8 cellular contexts compared by ENCODE assay signal in genomic region chr12:62933220-62933870, GRCh38. TPM values are rescaled to one million over a fixed set of nuclear protein-coding genes. Genes with fewer than 3 reads are reported as not detected.
DNase-seq lines count a peak whose midpoint lies in the region; FAIRE-seq and TF ChIP-seq lines count a peak whose summit lies in the region.

No MANE protein-coding gene starts in this region.

- H2AFZ ChIP-seq in PC-9, result peak overlapping the region; percentile 94

- DNase-seq in stimulated activated CD4-positive, alpha-beta T cell treated with anti-CD3 and anti-CD28 coated beads, Interleukin-15, amount 100 ng/mL, for 24 hours, result peak; percentile 3
- no peak for DNase-seq in stimulated activated CD4-positive, alpha-beta T cell treated with anti-CD3 and anti-CD28 coated beads, Interleukin-2, amount 100 ng/mL, for 48 hours
- DNase-seq in PC-9 (no peak), epithelial cell of esophagus (ENCODE audit: low read depth) (no peak), mucosa of gallbladder (ENCODE audit: low spot score) (peak; percentile 53), urothelium cell line (ENCODE audit: low spot score) (peak; percentile 10), UCSD-AML1 (lab: John Stamatoyannopoulos, UW; ENCODE audit: unreplicated experiment) (no peak), H4 (ENCODE audit: low spot score) (no peak)

- H3K4me3 ChIP-seq in PC-9 (peak overlapping the region; percentile 91), epithelial cell of esophagus (ENCODE audit: low read length) (peak overlapping the region; percentile 49)

- CTCF ChIA-PET in PC-9 (lab: Charles Lee), result interaction anchor here (1.5 kb wide), 1 partner anchor 120 kb away, joined by 4 read pairs; no protein-coding TSS in a partner anchor

- H3K4me1 ChIP-seq in PC-9 (replicated peaks; ENCODE audit: insufficient read depth), result peaks cover 52% of the 10 kb centered on the region

- intact Hi-C loops in PC-9 (cut with micrococcal nuclease; ENCODE audit: unreplicated experiment), result loop anchor here (10.0 kb wide), 1 partner anchor 329 kb away; no protein-coding TSS in a partner anchor

- H3K4me2 ChIP-seq in PC-9, result peak overlapping the region; percentile 94

- TSS peak; percentile 42 for BruUV-seq in PC-9 (replicated peaks; lab: Mats Ljungman, UMichigan)

- no peak for FAIRE-seq in urothelium cell line (lab: Jason Lieb, UNC)

- H3K9me3 ChIP-seq in PC-9 (ENCODE audit: insufficient read depth, low read depth), result no peaks in the 10 kb centered on the region

- peak overlapping the region; percentile 32; the same call in 1 of the 2 replicates for H3K27ac ChIP-seq in PC-9

- no peaks in the 10 kb centered on the region for H3K9me2 ChIP-seq in PC-9 (ENCODE audit: insufficient read depth)

- no peaks in the 10 kb centered on the region for H3K36me3 ChIP-seq in PC-9 (ENCODE audit: low read depth)

- peaks cover 48% of the 10 kb centered on the region for H3K79me2 ChIP-seq in PC-9 (ENCODE audit: low read depth)

- H4K20me1 ChIP-seq in PC-9 (ENCODE audit: insufficient read depth), result no peaks in the 10 kb centered on the region

- no peak for TF ChIP-seq CTCF in PC-9 (conservative IDR thresholded peaks at IDR 0.05)
- TF ChIP-seq CTCF in epithelial cell of esophagus (IDR thresholded peaks at IDR 0.05; ENCODE audit: insufficient read depth, low read depth, low read length, missing control alignments), result no peak

- POLR2A ChIA-PET in PC-9 (lab: Charles Lee; ENCODE audit: unreplicated experiment), result interaction anchor here (0.6 kb wide), 1 partner anchor 39 kb away, joined by 4 read pairs; no protein-coding TSS in a partner anchor

- no peaks in the 10 kb centered on the region for H3K27me3 ChIP-seq in PC-9 (ENCODE audit: insufficient read depth, low read depth)

- H3F3A ChIP-seq in PC-9 (ENCODE audit: insufficient read depth, low read depth), result peaks cover 22% of the 10 kb centered on the region

RNA-seq across cellular contexts. Expression of gene PPM1H, which starts 1.6 kb away (rescaled TPM):
- 11.4 and 13.5 TPM in 2 replicates for total RNA-seq in PC-9 (2021)
- 73.4 TPM for total RNA-seq in mucosa of gallbladder
- total RNA-seq in H4 (2014; rRNA removed; shearing (Covaris generic)), result 2.9 and 3.7 TPM in 2 replicates

Comparison
In these comparisons a context has a peak if more than half of its experiments do, and no peak if none do; other contexts are left out.
1. DNase-seq: peak in stimulated activated CD4-positive, alpha-beta T cell treated with anti-CD3 and anti-CD28 coated beads, Interleukin-15, amount 100 ng/mL, for 24 hours (single experiment), mucosa of gallbladder (single experiment) and urothelium cell line (single experiment); none in stimulated activated CD4-positive, alpha-beta T cell treated with anti-CD3 and anti-CD28 coated beads, Interleukin-2, amount 100 ng/mL, for 48 hours (0 of 2), PC-9 (0 of 2), epithelial cell of esophagus (single experiment), UCSD-AML1 (single experiment) and H4 (single experiment).